8 cellular contexts compared by ENCODE assay signal in the genomic region with DNA sequence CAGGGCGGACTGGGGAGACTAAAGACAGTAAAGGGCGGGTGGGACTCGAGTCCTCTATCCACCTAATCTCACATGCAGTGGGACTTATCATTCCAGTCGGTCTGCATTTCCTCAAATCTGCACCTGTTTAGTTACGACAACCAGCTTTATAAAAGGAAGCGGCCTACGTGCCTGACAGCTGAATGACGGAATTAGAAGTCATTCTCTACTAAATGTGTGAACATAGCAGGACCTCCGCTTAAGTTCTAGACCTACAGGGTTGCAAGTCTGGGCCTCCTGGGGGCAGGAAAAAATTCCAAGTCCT.
A peak's percentile ranks its signal among the peaks of the same experiment; 100 is the strongest.
DNase-seq lines count a peak whose midpoint lies in the region; ATAC-seq and TF ChIP-seq lines count a peak whose summit lies in the region.

No MANE protein-coding gene starts in this region.

- no peak for TF ChIP-seq CTCF in colonic mucosa (IDR thresholded peaks at IDR 0.05)
- TF ChIP-seq CTCF in mucosa of descending colon (IDR thresholded peaks at IDR 0.05): no peak
- TF ChIP-seq CTCF in vagina (IDR thresholded peaks at IDR 0.05): no peak

- H3K9ac ChIP-seq in colonic mucosa (ENCODE audit: low read depth in 2 of 2, low read length in 2 of 2): peak overlapping the region; percentile 81 to 93

- DNase-seq in Right ventricle myocardium inferior (ENCODE audit: missing footprints): no peak
- no peak for DNase-seq in cardiac septum (ENCODE audit: low spot score)
- DNase-seq in colonic mucosa: no peak
- DNase-seq in mucosa of descending colon: no peak
- no peak for DNase-seq in vagina (ENCODE audit: extremely low spot score in 2 of 2)
- DNase-seq in C1 segment of cervical spinal cord (lab: John Stamatoyannopoulos, UW): no peak
- no peak for DNase-seq in foreskin melanocyte

- no peak for TF ChIP-seq POLR2A in vagina (IDR thresholded peaks at IDR 0.05)

- no peaks in the 10 kb centered on the region for H3K27me3 ChIP-seq in colonic mucosa
- no peaks in the 10 kb centered on the region for H3K27me3 ChIP-seq in vagina

- H3K36me3 ChIP-seq in colonic mucosa (no peaks in the 10 kb centered on the region), mucosa of descending colon (ENCODE audit: low read depth) (no peaks in the 10 kb centered on the region), vagina (no peaks in the 10 kb centered on the region)

- H3K4me3 ChIP-seq in colonic mucosa: peak overlapping the region; percentile 49
- H3K4me3 ChIP-seq in mucosa of descending colon: peak overlapping the region; percentile 22
- H3K4me3 ChIP-seq in vagina: peak overlapping the region; percentile 52 to 61

- intact Hi-C loops in Right ventricle myocardium inferior (cut with DNase I): loop anchor here (1.0 to 2.0 kb wide), 4 partner anchors 21 to 110 kb away; partner anchors contain the start of gene EGLN3
- intact Hi-C loops in cardiac septum (cut with DNase I): loop anchor here (1.0 to 5.0 kb wide), 4 partner anchors 21 to 167 kb away; partner anchors contain the start of gene EGLN3
- intact Hi-C loops in colonic mucosa (cut with DNase I): no loop called here
- intact Hi-C loops in mucosa of descending colon (cut with DNase I, micrococcal nuclease): no loop called here
- intact Hi-C loops in vagina (cut with DNase I): no loop called here

- H3K27ac ChIP-seq in colonic mucosa (peak overlapping the region; percentile 93), vagina (peak overlapping the region; percentile 81)

- ATAC-seq in Right ventricle myocardium inferior (peak; percentile 4), mucosa of descending colon (peak; percentile 47), HG02610 (IDR thresholded peaks at IDR 0.05; ENCODE audit: unreplicated experiment) (no peak)

- no peaks in the 10 kb centered on the region for H3K9me3 ChIP-seq in colonic mucosa
- no peaks in the 10 kb centered on the region for H3K9me3 ChIP-seq in mucosa of descending colon
- no peaks in the 10 kb centered on the region for H3K9me3 ChIP-seq in vagina

- H3K4me1 ChIP-seq in colonic mucosa: no peaks in the 10 kb centered on the region
- peaks cover 5% of the 10 kb centered on the region for H3K4me1 ChIP-seq in mucosa of descending colon (ENCODE audit: low read depth)
- H3K4me1 ChIP-seq in vagina: peaks cover 12% of the 10 kb centered on the region

Comparison
In these comparisons a context has a peak if more than half of its experiments do, and no peak if none do; other contexts are left out.
1. intact Hi-C loops: an anchor here in Right ventricle myocardium inferior (1.0 to 2.0 kb wide) and cardiac septum (1.0 to 5.0 kb wide); none called in colonic mucosa, mucosa of descending colon and vagina.